Comparison of ENCODE assay signal across 18 cellular contexts in the genomic region with DNA sequence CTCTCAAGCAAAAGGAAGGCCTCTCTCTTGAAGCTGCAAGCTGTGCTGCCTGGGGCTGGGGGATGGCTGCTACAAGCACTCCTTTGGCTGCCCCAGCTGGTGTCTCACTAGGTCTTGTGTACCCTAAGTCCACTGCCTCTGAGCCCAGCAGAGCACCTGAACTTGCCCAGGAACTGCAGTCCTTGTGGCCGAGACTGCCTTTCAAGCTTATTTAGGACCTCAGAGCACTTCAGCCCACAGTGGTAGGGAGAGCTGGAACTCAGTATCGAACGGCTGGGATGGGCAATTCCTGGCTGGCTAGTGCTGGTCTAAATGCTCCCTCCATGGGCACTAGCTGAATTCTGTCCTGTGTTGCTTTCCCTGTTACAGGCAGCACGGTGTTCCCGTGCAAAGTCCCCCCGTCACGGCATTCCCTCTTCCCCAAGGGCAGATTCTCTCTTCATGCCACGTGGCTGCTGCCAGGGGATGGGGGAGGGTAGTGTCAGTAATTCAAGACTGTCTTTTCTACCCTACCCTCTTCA. TPM values are rescaled to one million over a fixed set of nuclear protein-coding genes. Genes with fewer than 3 reads are reported as not detected.
DNase-seq lines count a peak whose midpoint lies in the region; TF ChIP-seq lines count a peak whose summit lies in the region.
"Had no signal": no experiment of that assay in that cellular context is flagged by ENCODE, and none has a peak within 500 bp of the region (broad histone marks: within the 10 kb centered on the region; RNA-seq: fewer than 3 reads in every experiment).

No MANE protein-coding gene starts in this region.

- no peaks in the 10 kb centered on the region for H3K9me3 ChIP-seq in HUES48 (ENCODE audit: control insufficient read depth, insufficient read depth, low read length)
- H3K9me3 ChIP-seq in endodermal cell (ENCODE audit: control insufficient read depth, low read length) = peaks cover 4% of the 10 kb centered on the region
- peaks cover 0 to 8% of the 10 kb centered on the region in 2 donors for H3K9me3 ChIP-seq in neuronal stem cell (replicated peaks in 1 of 2; ENCODE audit: control insufficient read depth in 2 of 2, insufficient read depth in 1 of 2, low read depth in 1 of 2, low read length in 2 of 2)
- H3K9me3 ChIP-seq in thyroid gland = no peaks in the 10 kb centered on the region
- H3K9me3 ChIP-seq: BE2C had no signal

- H3K27me3 Mint-ChIP-seq in endodermal cell (ENCODE audit: insufficient read depth) = peaks cover 4% of the 10 kb centered on the region
- H3K27me3 Mint-ChIP-seq in activated naive CD4-positive, alpha-beta T cell treated with anti-CD3 and anti-CD28 coated beads, Interleukin-2, amount 10 ng/mL, durations not matched to agents 7 days and 5 days = peaks cover 17% of the 10 kb centered on the region

- H2BK120ac ChIP-seq in neuronal stem cell (ENCODE audit: low read depth, low read length) = peak overlapping the region; percentile 50

- peak overlapping the region; percentile 63 for H2BK12ac ChIP-seq in neuronal stem cell (ENCODE audit: low read length)

- H3K14ac ChIP-seq in neuronal stem cell (ENCODE audit: low read length) = peak overlapping the region; percentile 58

- no peak for TF ChIP-seq POLR2A in thyroid gland (IDR thresholded peaks at IDR 0.05)

- H3K18ac ChIP-seq in neuronal stem cell (ENCODE audit: low read length) = peak overlapping the region; percentile 90

- no peak overlapping the region for H3K4me3 ChIP-seq in HUES48 (ENCODE audit: low read depth, low read length)
- H3K4me3 ChIP-seq in endodermal cell (ENCODE audit: low read length) = no peak overlapping the region
- no peak overlapping the region for H3K4me3 ChIP-seq in neuronal stem cell (ENCODE audit: low read length in 2 of 2)
- no peak overlapping the region for H3K4me3 ChIP-seq in thyroid gland (replicated peaks in 1 of 3)

- no peak overlapping the region for H3K4ac ChIP-seq in neuronal stem cell (ENCODE audit: low read length)

- no peaks in the 10 kb centered on the region for H3K79me1 ChIP-seq in neuronal stem cell (ENCODE audit: low read depth, low read length)

- peaks cover 15% of the 10 kb centered on the region for H3K9me3 Mint-ChIP-seq in endodermal cell
- H3K9me3 Mint-ChIP-seq in activated naive CD4-positive, alpha-beta T cell treated with anti-CD3 and anti-CD28 coated beads, Interleukin-2, amount 10 ng/mL, durations not matched to agents 7 days and 5 days = no peaks in the 10 kb centered on the region

- H3K27me3 ChIP-seq in HUES48 (ENCODE audit: control insufficient read depth, insufficient read depth, low read length) (no peaks in the 10 kb centered on the region), endodermal cell (ENCODE audit: control insufficient read depth, insufficient read depth, low read length, poor library complexity, severe bottlenecking) (no peaks in the 10 kb centered on the region), neuronal stem cell (ENCODE audit: control insufficient read depth in 3 of 3, insufficient read depth in 3 of 3, low read depth in 1 of 3, low read length in 3 of 3) (no peaks in the 10 kb centered on the region), thyroid gland (no peaks in the 10 kb centered on the region)
- H3K27me3 ChIP-seq: BE2C had no signal

- intact Hi-C loops in thyroid gland (cut with DNase I) = no loop called here

- peaks cover 4% of the 10 kb centered on the region for H3K36me3 Mint-ChIP-seq in endodermal cell (ENCODE audit: low read depth)
- no peaks in the 10 kb centered on the region for H3K36me3 Mint-ChIP-seq in activated naive CD4-positive, alpha-beta T cell treated with anti-CD3 and anti-CD28 coated beads, Interleukin-2, amount 10 ng/mL, durations not matched to agents 7 days and 5 days
- H3K36me3 Mint-ChIP-seq: CD4-positive, alpha-beta memory T cell had no signal

- peak overlapping the region; percentile 74 for H4K8ac ChIP-seq in neuronal stem cell (ENCODE audit: low read depth, low read length)

- H4K91ac ChIP-seq in neuronal stem cell (ENCODE audit: low read depth, low read length, poor library complexity) = peak overlapping the region; percentile 75

- no peak overlapping the region for H2AK5ac ChIP-seq in neuronal stem cell (ENCODE audit: low read depth, low read length)

- no peak overlapping the region for H2BK5ac ChIP-seq in neuronal stem cell (ENCODE audit: low read length)

- H3K4me2 ChIP-seq in neuronal stem cell (ENCODE audit: insufficient read depth, low read length, poor library complexity, severe bottlenecking) = no peak overlapping the region

- H3K27ac ChIP-seq in HUES48 (ENCODE audit: low read depth, low read length) (no peak overlapping the region), endodermal cell (ENCODE audit: low read depth, low read length) (no peak overlapping the region), neuronal stem cell (replicated peaks; ENCODE audit: low read length) (no peak overlapping the region), thyroid gland (no peak overlapping the region)

- H3K4me1 ChIP-seq in HUES48 (ENCODE audit: control insufficient read depth, insufficient read depth, low read length) (peaks cover 11% of the 10 kb centered on the region; the same call in 1 of the 2 replicates), endodermal cell (ENCODE audit: control insufficient read depth, insufficient read depth, low read length) (no peaks in the 10 kb centered on the region), neuronal stem cell (ENCODE audit: control insufficient read depth in 2 of 2, insufficient read depth in 1 of 2, low read depth in 1 of 2, low read length in 2 of 2) (peaks cover 4% of the 10 kb centered on the region in 2 donors), thyroid gland (no peaks in the 10 kb centered on the region)

- H3K23ac ChIP-seq in neuronal stem cell (ENCODE audit: low read depth, low read length, poor library complexity) = no peak overlapping the region

- CTCF ChIA-PET in activated naive CD4-positive, alpha-beta T cell treated with anti-CD3 and anti-CD28 coated beads, Interleukin-2, amount 10 ng/mL, durations not matched to agents 7 days and 5 days (lab: Charles Lee) = no interaction called here

- H3K4me1 Mint-ChIP-seq in endodermal cell = peaks cover 18% of the 10 kb centered on the region
- H3K4me1 Mint-ChIP-seq in activated naive CD4-positive, alpha-beta T cell treated with anti-CD3 and anti-CD28 coated beads, Interleukin-2, amount 10 ng/mL, durations not matched to agents 7 days and 5 days = no peaks in the 10 kb centered on the region
- H3K4me1 Mint-ChIP-seq: CD4-positive, alpha-beta memory T cell had no signal

- H2AFZ ChIP-seq in neuronal stem cell (ENCODE audit: low read length) = peak overlapping the region; percentile 43

- H3K9ac ChIP-seq in HUES48 (ENCODE audit: low read depth, low read length) (0 out of 2 replicates have a peak overlapping the region, but pooled peaks have one; percentile 11), endodermal cell (ENCODE audit: extremely low read depth, low read length, poor library complexity, severe bottlenecking) (no peak overlapping the region), neuronal stem cell (ENCODE audit: low read depth, low read length, poor library complexity) (no peak overlapping the region)

- H3K27ac Mint-ChIP-seq in endodermal cell = no peak overlapping the region
- no peak overlapping the region for H3K27ac Mint-ChIP-seq in activated naive CD4-positive, alpha-beta T cell treated with anti-CD3 and anti-CD28 coated beads, Interleukin-2, amount 10 ng/mL, durations not matched to agents 7 days and 5 days
- H3K27ac Mint-ChIP-seq: CD4-positive, alpha-beta memory T cell; HFFc6 had no signal

- no peak overlapping the region for H3K4me3 Mint-ChIP-seq in endodermal cell
- H3K4me3 Mint-ChIP-seq in activated naive CD4-positive, alpha-beta T cell treated with anti-CD3 and anti-CD28 coated beads, Interleukin-2, amount 10 ng/mL, durations not matched to agents 7 days and 5 days = no peak overlapping the region
- H3K4me3 Mint-ChIP-seq: CD4-positive, alpha-beta memory T cell; HFFc6 had no signal

- 80 to 83% methylated on average over 2 to 8 of the region's 8 CpGs for WGBS in endodermal cell (ENCODE audit: insufficient coverage in 1 of 2, insufficient read length in 1 of 2), 2 experiments
- no CpG with 5 or more reads among the region's 8 CpGs for WGBS in neuronal stem cell (ENCODE audit: extremely low coverage in 2 of 2, insufficient read length in 2 of 2, insufficient replicate concordance in 1 of 2), 2 donors
- 61 to 68% methylated on average over 5 to 7 of the region's 8 CpGs for WGBS in thyroid gland, 2 donors

- H3K36me3 ChIP-seq in HUES48 (ENCODE audit: control insufficient read depth, insufficient read depth, low read length) = no peaks in the 10 kb centered on the region
- H3K36me3 ChIP-seq in endodermal cell (ENCODE audit: control insufficient read depth, insufficient read depth, low read length) = no peaks in the 10 kb centered on the region
- H3K36me3 ChIP-seq in neuronal stem cell (replicated peaks in 1 of 2; ENCODE audit: control insufficient read depth in 2 of 2, insufficient read depth in 2 of 2, low read length in 2 of 2) = no peaks in the 10 kb centered on the region
- H3K36me3 ChIP-seq in thyroid gland = no peaks in the 10 kb centered on the region
- H3K36me3 ChIP-seq: BE2C had no signal

- H2BK15ac ChIP-seq in neuronal stem cell (ENCODE audit: low read length) = peak overlapping the region; percentile 49

- peak; percentile 46 for DNase-seq in ELF-1 (ENCODE audit: low read depth, low spot score)
- DNase-seq in endodermal cell = peak; percentile 56
- DNase-seq in neuronal stem cell (ENCODE audit: low spot score) = no peak
- no peak for DNase-seq in activated naive CD4-positive, alpha-beta T cell treated with anti-CD3 and anti-CD28 coated beads, Interleukin-2, amount 10 ng/mL, durations not matched to agents 7 days and 5 days
- no peak for DNase-seq in midbrain (lab: John Stamatoyannopoulos, UW)
- DNase-seq in thyroid gland = no peak
- DNase-seq: BE2C; CD4-positive, alpha-beta memory T cell; DND-41; GF-D8; GOT3; HFFc6; MV-4-11; NCI-H1417 treated with DMSO at 0.1 percent for 48 hours; NCI-H2029 treated with DMSO at 0.1 percent for 48 hours; NCI-H510A; SIG-M5 had no signal

- no peak for TF ChIP-seq CTCF in endodermal cell (conservative IDR thresholded peaks at IDR 0.05)
- no peak for TF ChIP-seq CTCF in thyroid gland (IDR thresholded peaks at IDR 0.05)

RNA-seq across cellular contexts. Expression of a gene that starts 25.9 kb away (rescaled TPM):
- under 1 TPM; 0.15 to 0.42 TPM for total RNA-seq in endodermal cell
- not detected for polyA plus RNA-seq in endodermal cell (2013, experiment 1 of 2)
- 0.25 TPM for polyA plus RNA-seq in endodermal cell (2013, experiment 2 of 2)
- polyA plus RNA-seq in neuronal stem cell (2013, experiment 1 of 2) = not detected
- 0.03 TPM for polyA plus RNA-seq in neuronal stem cell (2013, experiment 2 of 2)
- total RNA-seq in thyroid gland = 1 to 10 TPM in 1 of 4 donors, under 1 TPM in 2, not detected in 1; 0.22 to 1.1 (median 0.42) TPM
- polyA plus RNA-seq: CD4-positive, alpha-beta memory T cell had no signal

RNA-seq across cellular contexts. Expression of a gene that starts 47.1 kb away (rescaled TPM):
- total RNA-seq in endodermal cell (100 to 1,000 TPM; 430 TPM), thyroid gland (100 to 1,000 TPM; 454 to 526 (median 478) TPM)
- 679 TPM for polyA plus RNA-seq in endodermal cell (2013, experiment 1 of 2)
- 697 TPM for polyA plus RNA-seq in endodermal cell (2013, experiment 2 of 2)
- 755 TPM for polyA plus RNA-seq in neuronal stem cell (2013, experiment 1 of 2)
- polyA plus RNA-seq in neuronal stem cell (2013, experiment 2 of 2) = 761 TPM

Comparison
In these comparisons a context has a peak if more than half of its experiments do, and no peak if none do; other contexts are left out.
1. DNase-seq: peak in ELF-1 (single experiment) and endodermal cell (single experiment); none in neuronal stem cell (single experiment), activated naive CD4-positive, alpha-beta T cell treated with anti-CD3 and anti-CD28 coated beads, Interleukin-2, amount 10 ng/mL, durations not matched to agents 7 days and 5 days (single experiment), midbrain (single experiment) and thyroid gland (0 of 2).